33 cellular contexts compared by ENCODE assay signal in the genomic region with DNA sequence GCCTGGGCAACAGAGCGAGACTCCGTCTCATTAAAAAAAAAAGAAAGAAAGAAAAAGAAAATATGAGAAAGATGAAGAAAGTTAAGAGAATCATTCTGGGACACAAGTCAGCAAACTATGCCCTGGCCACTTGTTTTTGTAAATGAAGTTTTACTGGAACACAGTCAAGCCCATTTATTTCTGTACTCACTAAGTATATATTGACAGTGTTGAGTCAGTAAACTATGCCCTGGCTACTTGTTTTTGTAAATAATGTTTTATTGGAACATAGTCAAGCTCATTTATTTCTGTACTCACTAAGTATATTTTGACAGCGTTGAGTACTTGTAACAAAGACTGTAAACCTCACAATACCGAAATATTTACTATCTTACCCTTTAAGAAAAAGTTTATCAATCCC.
"Had no signal": no experiment of that assay in that cellular context is flagged by ENCODE, and none has a peak within 500 bp of the region (broad histone marks: within the 10 kb centered on the region; RNA-seq: fewer than 3 reads in every experiment).

No MANE protein-coding gene starts in this region.

- H3K4me3 ChIP-seq: PC-9 had no signal

- H3K9ac ChIP-seq: KMS-11 had no signal

- ATAC-seq: activated CD8-positive, alpha-beta memory T cell treated with anti-CD3 and anti-CD28 coated beads, Interleukin-2, amount 10 ng/mL, durations not matched to agents 7 days and 5 days; activated naive CD8-positive, alpha-beta T cell treated with anti-CD3 and anti-CD28 coated beads, Interleukin-2, amount 50 U/mL, for 24 hours; Right ventricle myocardium inferior; SK-N-SH treated with all-trans-retinoic acid at 6 μM for 48 hours; T-cell; T-helper 17 cell had no signal

- H3K4me2 ChIP-seq: KMS-11, PC-9 had no signal

- H2AFZ ChIP-seq: PC-9 had no signal

- DNase-seq: activated CD4-positive, alpha-beta memory T cell treated with anti-CD3 and anti-CD28 coated beads, Interleukin-2, amount 10 ng/mL, durations not matched to agents 7 days and 5 days; activated CD4-positive, alpha-beta T cell treated with anti-CD3 and anti-CD28 coated beads for 1 hour; activated CD4-positive, alpha-beta T cell treated with anti-CD3 and anti-CD28 coated beads for 48 hours; activated CD4-positive, CD25-positive, alpha-beta regulatory T cell; activated CD8-positive, alpha-beta memory T cell treated with anti-CD3 and anti-CD28 coated beads for 24 hours; activated CD8-positive, alpha-beta memory T cell treated with anti-CD3 and anti-CD28 coated beads, Interleukin-2, amount 10 ng/mL, durations not matched to agents 7 days and 5 days; activated CD8-positive, alpha-beta memory T cell treated with anti-CD3 and anti-CD28 coated beads, Interleukin-2, amount 50 U/mL, for 48 hours; activated effector memory CD4-positive, alpha-beta T cell treated with Interleukin-2 at 50 U/mL for 16 hours; activated naive CD4-positive, alpha-beta T cell treated with anti-CD3 and anti-CD28 coated beads, Interleukin-2, amount 10 ng/mL, durations not matched to agents 7 days and 5 days; activated naive CD8-positive, alpha-beta T cell treated with anti-CD3 and anti-CD28 coated beads, Interleukin-2, amount 50 U/mL, for 24 hours; activated T-cell treated with anti-CD3 and anti-CD28 coated beads, Interleukin-2, amount 50 U/mL, for 48 hours; anterior cingulate cortex; central memory CD4-positive, alpha-beta T cell; NCI-H1105; NCI-H1436; NCI-H1694; NCI-H1930; NCI-H2081 treated with DMSO at 0.1 percent for 48 hours; NCI-H226; NCI-H446 treated with DMSO at 0.1 percent for 48 hours; NCI-H524; NCI-H69; NK-92 treated with Interleukin-12 subunit alpha and Interleukin-12 subunit beta, amount 100 ng/mL, for 24 hours; PC-9; SIG-M5; T-cell; T-helper 17 cell; WERI-Rb-1 had no signal

- H3K27ac ChIP-seq: KMS-11, PC-9, RWPE1, WERI-Rb-1 had no signal

- FAIRE-seq: RCC 7860 had no signal
